In the genomic region with DNA sequence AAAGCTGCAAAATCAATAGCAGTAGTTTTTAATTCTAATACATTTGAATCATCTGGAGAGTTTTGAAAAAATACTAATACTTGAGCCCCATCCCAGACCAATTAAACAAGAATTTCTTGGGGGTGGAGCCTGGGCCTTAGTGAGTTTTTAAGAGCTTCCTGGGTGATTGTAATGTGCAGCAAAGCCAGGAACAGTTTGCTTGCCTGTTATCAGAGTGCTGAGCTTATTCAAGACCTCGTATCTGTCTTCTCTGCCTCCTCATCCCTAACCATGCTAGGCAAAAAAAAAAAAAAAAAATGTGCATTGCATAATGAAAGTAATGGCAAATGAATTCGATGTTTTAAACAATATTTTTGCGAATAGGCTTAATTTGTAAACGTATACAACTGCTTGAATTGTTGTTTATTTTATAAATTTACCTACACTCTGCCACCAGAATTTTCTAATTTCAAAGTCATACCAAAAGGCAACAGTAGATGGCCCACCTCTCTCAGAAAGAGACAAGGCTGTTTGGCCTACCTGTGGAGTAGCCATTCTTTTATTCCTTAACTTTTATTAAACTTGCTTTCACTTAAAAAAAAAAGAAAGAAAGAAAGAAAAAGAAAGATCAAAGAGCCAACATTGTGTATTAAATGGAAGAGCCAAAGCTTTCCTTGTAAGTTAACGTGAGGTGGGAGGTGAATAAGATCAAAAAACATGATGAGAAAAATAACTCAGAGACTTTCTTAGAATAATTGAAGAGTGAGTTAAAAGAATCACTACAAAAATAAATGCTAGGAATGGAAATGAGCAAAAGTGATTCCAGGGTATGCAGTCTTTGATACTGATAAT, we compare ENCODE assay signal across 1 cellular context.
TF ChIP-seq lines count a peak whose summit lies in the region.

No MANE protein-coding gene starts in this region.

TF ChIP-seq in GM23338, 12 proteins besides CTCF, POLR2A, EP300 and RAD21 (continued from another document):
- TF ChIP-seq ZNF462 (CRISPR knock-in tag; IDR thresholded peaks at IDR 0.05) (no peak), ZNF331 (CRISPR knock-in tag; IDR thresholded peaks at IDR 0.05; ENCODE audit: low read depth) (no peak)
- TF ChIP-seq, protein P1, sequence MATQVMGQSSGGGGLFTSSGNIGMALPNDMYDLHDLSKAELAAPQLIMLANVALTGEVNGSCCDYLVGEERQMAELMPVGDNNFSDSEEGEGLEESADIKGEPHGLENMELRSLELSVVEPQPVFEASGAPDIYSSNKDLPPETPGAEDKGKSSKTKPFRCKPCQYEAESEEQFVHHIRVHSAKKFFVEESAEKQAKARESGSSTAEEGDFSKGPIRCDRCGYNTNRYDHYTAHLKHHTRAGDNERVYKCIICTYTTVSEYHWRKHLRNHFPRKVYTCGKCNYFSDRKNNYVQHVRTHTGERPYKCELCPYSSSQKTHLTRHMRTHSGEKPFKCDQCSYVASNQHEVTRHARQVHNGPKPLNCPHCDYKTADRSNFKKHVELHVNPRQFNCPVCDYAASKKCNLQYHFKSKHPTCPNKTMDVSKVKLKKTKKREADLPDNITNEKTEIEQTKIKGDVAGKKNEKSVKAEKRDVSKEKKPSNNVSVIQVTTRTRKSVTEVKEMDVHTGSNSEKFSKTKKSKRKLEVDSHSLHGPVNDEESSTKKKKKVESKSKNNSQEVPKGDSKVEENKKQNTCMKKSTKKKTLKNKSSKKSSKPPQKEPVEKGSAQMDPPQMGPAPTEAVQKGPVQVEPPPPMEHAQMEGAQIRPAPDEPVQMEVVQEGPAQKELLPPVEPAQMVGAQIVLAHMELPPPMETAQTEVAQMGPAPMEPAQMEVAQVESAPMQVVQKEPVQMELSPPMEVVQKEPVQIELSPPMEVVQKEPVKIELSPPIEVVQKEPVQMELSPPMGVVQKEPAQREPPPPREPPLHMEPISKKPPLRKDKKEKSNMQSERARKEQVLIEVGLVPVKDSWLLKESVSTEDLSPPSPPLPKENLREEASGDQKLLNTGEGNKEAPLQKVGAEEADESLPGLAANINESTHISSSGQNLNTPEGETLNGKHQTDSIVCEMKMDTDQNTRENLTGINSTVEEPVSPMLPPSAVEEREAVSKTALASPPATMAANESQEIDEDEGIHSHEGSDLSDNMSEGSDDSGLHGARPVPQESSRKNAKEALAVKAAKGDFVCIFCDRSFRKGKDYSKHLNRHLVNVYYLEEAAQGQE (IDR thresholded peaks at IDR 0.05; ENCODE audit: unreplicated experiment), result no peak
